In genomic region chr2:65015731-65016130, GRCh38 we compare ENCODE assay signal across 11 cellular contexts.
"Had no signal": no experiment of that assay in that cellular context is flagged by ENCODE, and none has a peak within 500 bp of the region (broad histone marks: within the 10 kb centered on the region; RNA-seq: fewer than 3 reads in every experiment).

No MANE protein-coding gene starts in this region.

- H3K4me3 ChIP-seq: ovary, spleen, stomach, thoracic aorta had no signal

- H3K36me3 ChIP-seq: ovary had no signal

- H3K27me3 ChIP-seq: ovary, spleen, stomach had no signal

- H3K27ac ChIP-seq: ovary, spleen, stomach, thoracic aorta had no signal

- H3K9me3 ChIP-seq: ovary, spleen, stomach, thoracic aorta had no signal

- DNase-seq: activated naive CD4-positive, alpha-beta T cell; activated naive CD8-positive, alpha-beta T cell treated with anti-CD3 and anti-CD28 coated beads, Interleukin-2, amount 10 ng/mL, durations not matched to agents 7 days and 5 days; foreskin fibroblast; head of caudate nucleus; immature natural killer cell; ovary; spleen; stomach; T-cell; T-helper 9 cell had no signal
